In genomic region chr9:121550569-121551512, GRCh38 we compare ENCODE assay signal across 1 cellular context.
TF ChIP-seq lines count a peak whose summit lies in the region.

No MANE protein-coding gene starts in this region.

TF ChIP-seq in H1, 55 proteins besides CTCF, POLR2A, EP300 and RAD21 (continued from another document):
- TF ChIP-seq ATF2 (IDR thresholded peaks at IDR 0.05; ENCODE audit: low read length) = no peak
- TF ChIP-seq SAP30 (IDR thresholded peaks at IDR 0.05; ENCODE audit: insufficient read depth, insufficient replicate concordance, low read length) = no peak
- no peak for TF ChIP-seq ASH2L (IDR thresholded peaks at IDR 0.05; ENCODE audit: low read length)
- TF ChIP-seq BCL11A (IDR thresholded peaks at IDR 0.05; ENCODE audit: low read depth in 2 of 2, low read length in 2 of 2) = no peak
- no peak for TF ChIP-seq TBP (IDR thresholded peaks at IDR 0.05; ENCODE audit: low read depth, low read length)
- no peak for TF ChIP-seq PHF8 (conservative IDR thresholded peaks at IDR 0.05; ENCODE audit: low read depth, low read length)
- no peak for TF ChIP-seq ATF3 (IDR thresholded peaks at IDR 0.05; ENCODE audit: insufficient read depth, low read depth, low read length)
- TF ChIP-seq NRF1 (IDR thresholded peaks at IDR 0.05; ENCODE audit: low read depth, low read length) = no peak
- no peak for TF ChIP-seq ZNF274 (IDR thresholded peaks at IDR 0.05; ENCODE audit: borderline replicate concordance, extremely low read depth, low read length)
- no peak for TF ChIP-seq KDM5A (IDR thresholded peaks at IDR 0.05; ENCODE audit: low read length)
- TF ChIP-seq BACH1 (IDR thresholded peaks at IDR 0.05; ENCODE audit: low read length) = no peak
- TF ChIP-seq HDAC2 (IDR thresholded peaks at IDR 0.05; ENCODE audit: borderline replicate concordance in 1 of 2, low read depth in 2 of 2, low read length in 2 of 2) = no peak
- no peak; the same call in 1 of the 2 replicates for TF ChIP-seq CREB1 (IDR thresholded peaks at IDR 0.05)
- no peak for TF ChIP-seq CHD7 (IDR thresholded peaks at IDR 0.05; ENCODE audit: insufficient replicate concordance, low read length)
- TF ChIP-seq SIX5 (IDR thresholded peaks at IDR 0.05; ENCODE audit: low read depth, low read length) = no peak
- no peak for TF ChIP-seq SP1 (IDR thresholded peaks at IDR 0.05; ENCODE audit: low read depth, low read length)
- TF ChIP-seq EGR1 (IDR thresholded peaks at IDR 0.05; ENCODE audit: borderline replicate concordance, low read depth, low read length) = no peak
- TF ChIP-seq KDM4A (IDR thresholded peaks at IDR 0.05; ENCODE audit: low read depth, low read length, severe bottlenecking) = peak; percentile 26
- TF ChIP-seq GABPA (IDR thresholded peaks at IDR 0.05; ENCODE audit: borderline replicate concordance, insufficient read depth, low read length) = no peak
- no peak for TF ChIP-seq POLR2AphosphoS5 (IDR thresholded peaks at IDR 0.05; ENCODE audit: low read depth, low read length)
- TF ChIP-seq RFX5 (IDR thresholded peaks at IDR 0.05; ENCODE audit: borderline replicate concordance, low read depth, low read length) = no peak
- TF ChIP-seq SIN3A (conservative IDR thresholded peaks at IDR 0.05 in 1 of 2, IDR thresholded peaks at IDR 0.05 in 1 of 2; ENCODE audit: low read depth in 1 of 2, low read length in 2 of 2) = no peak
- no peak for TF ChIP-seq BRCA1 (IDR thresholded peaks at IDR 0.05; ENCODE audit: low read depth, low read length)
- TF ChIP-seq CBX8 (IDR thresholded peaks at IDR 0.05; ENCODE audit: borderline replicate concordance, low read depth, low read length) = no peak
- TF ChIP-seq NANOG (IDR thresholded peaks at IDR 0.05; ENCODE audit: insufficient read depth, low read depth, low read length, poor library complexity, severe bottlenecking) = peak; percentile 16
- no peak for TF ChIP-seq TEAD4 (IDR thresholded peaks at IDR 0.05; ENCODE audit: low read depth, low read length)
- no peak for TF ChIP-seq GTF2F1 (IDR thresholded peaks at IDR 0.05; ENCODE audit: borderline replicate concordance, low read depth, low read length)
- peak; percentile 83; the same call in 1 of the 2 replicates for TF ChIP-seq KDM1A (IDR thresholded peaks at IDR 0.05; ENCODE audit: borderline replicate concordance, low read length)
- TF ChIP-seq SRF (IDR thresholded peaks at IDR 0.05; ENCODE audit: low read depth, low read length) = no peak
- TF ChIP-seq TCF12 (IDR thresholded peaks at IDR 0.05; ENCODE audit: low read depth, low read length) = 0 out of 2 replicates have a peak, but pooled peaks have one; percentile 14
- TF ChIP-seq JUND (IDR thresholded peaks at IDR 0.05; ENCODE audit: low read length) = no peak
- TF ChIP-seq MAX (IDR thresholded peaks at IDR 0.05) = peak; percentile 37; the same call in 1 of the 2 replicates
- TF ChIP-seq RNF2 (IDR thresholded peaks at IDR 0.05; ENCODE audit: borderline replicate concordance, low read depth, low read length, missing control alignments, poor library complexity, severe bottlenecking) = no peak
- peak; percentile 44; the same call in 1 of the 2 replicates for TF ChIP-seq YY1 (IDR thresholded peaks at IDR 0.05; ENCODE audit: low read depth, low read length)
- no peak for TF ChIP-seq SP4 (IDR thresholded peaks at IDR 0.05; ENCODE audit: low read length)
TF ChIP-seq in H1: peak in this region for 6.
